ENCODE assay signal across 15 cellular contexts in the genomic region with DNA sequence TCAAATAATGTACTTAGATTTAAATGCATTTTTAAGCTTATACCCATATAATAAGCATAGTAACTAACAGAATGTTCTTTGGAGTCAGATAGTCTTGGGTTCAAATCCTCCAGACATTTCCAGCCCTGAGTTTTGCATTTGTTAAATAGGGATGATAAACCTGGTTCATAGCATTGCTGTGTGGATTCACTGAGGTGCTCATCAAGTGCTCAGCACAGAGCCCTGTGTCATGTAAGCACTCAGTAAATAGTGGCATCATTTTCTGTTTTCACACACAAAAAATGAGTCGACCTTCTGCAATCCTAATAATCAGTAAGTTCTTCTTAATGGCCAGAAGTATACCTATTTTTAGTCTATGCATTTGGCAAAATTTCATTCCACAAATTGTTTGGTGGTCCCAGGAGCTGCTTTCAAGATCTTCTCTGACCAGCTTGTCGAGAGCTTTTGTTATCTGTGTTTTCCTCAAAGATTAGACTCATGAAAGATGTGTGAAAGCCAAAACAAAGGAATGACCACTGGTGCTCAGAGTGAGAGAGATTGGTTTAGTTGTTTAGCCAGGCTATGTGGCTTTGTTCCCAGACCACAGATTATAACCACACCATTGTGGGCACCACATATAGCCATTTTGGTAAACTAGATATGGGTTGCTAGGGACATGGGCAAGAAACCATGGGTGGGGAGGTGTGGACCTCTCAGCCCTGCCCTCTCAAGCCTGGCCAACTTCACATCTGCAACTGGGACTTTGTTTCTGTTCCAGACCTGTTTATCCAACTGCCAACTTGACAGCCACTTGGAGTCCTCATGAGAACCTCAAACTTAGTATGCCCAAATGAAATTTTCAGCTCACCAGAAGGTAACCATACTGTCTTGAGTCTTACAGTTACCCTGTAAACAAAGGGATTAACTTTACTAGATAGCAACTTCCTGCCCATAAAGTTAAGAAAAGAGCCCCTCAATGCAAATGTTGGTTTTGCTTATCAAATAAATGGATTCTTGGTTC.
"Had no signal": no experiment of that assay in that cellular context is flagged by ENCODE, and none has a peak within 500 bp of the region (broad histone marks: within the 10 kb centered on the region; RNA-seq: fewer than 3 reads in every experiment).

No MANE protein-coding gene starts in this region.

- H3K27ac ChIP-seq: body of pancreas, coronary artery, epithelial cell of prostate, ovary, thyroid gland, uterus had no signal

- H3K4me3 Mint-ChIP-seq: activated naive CD4-positive, alpha-beta T cell treated with anti-CD3 and anti-CD28 coated beads, Interleukin-2, amount 50 U/mL, for 24 hours; neural crest cell; stimulated activated effector memory CD8-positive, alpha-beta T cell treated with anti-CD3 and anti-CD28 coated beads, Interleukin-12 subunit alpha, Interleukin-12 subunit beta, amount 100 ng/mL, for 72 hours; T-helper 1 cell treated with Interleukin-12 subunit alpha and Interleukin-12 subunit beta and Interleukin-4 antibody, amounts not matched to agents 30 μg/mL and 1 μg/mL, for 36 hours had no signal

- H3K4me1 ChIP-seq: body of pancreas, thyroid gland, uterus had no signal

- H3K36me3 ChIP-seq: ovary, thyroid gland, uterus had no signal

- H3K36me3 Mint-ChIP-seq: activated naive CD4-positive, alpha-beta T cell treated with anti-CD3 and anti-CD28 coated beads, Interleukin-2, amount 50 U/mL, for 24 hours; stimulated activated effector memory CD8-positive, alpha-beta T cell treated with anti-CD3 and anti-CD28 coated beads, Interleukin-12 subunit alpha, Interleukin-12 subunit beta, amount 100 ng/mL, for 72 hours had no signal

- H3K27me3 Mint-ChIP-seq: activated naive CD4-positive, alpha-beta T cell treated with anti-CD3 and anti-CD28 coated beads, Interleukin-2, amount 50 U/mL, for 24 hours had no signal

- H3K9me3 Mint-ChIP-seq: activated naive CD4-positive, alpha-beta T cell treated with anti-CD3 and anti-CD28 coated beads, Interleukin-2, amount 50 U/mL, for 24 hours; neural crest cell; stimulated activated effector memory CD8-positive, alpha-beta T cell treated with anti-CD3 and anti-CD28 coated beads, Interleukin-12 subunit alpha, Interleukin-12 subunit beta, amount 100 ng/mL, for 72 hours; T-helper 1 cell treated with Interleukin-12 subunit alpha and Interleukin-12 subunit beta and Interleukin-4 antibody, amounts not matched to agents 30 μg/mL and 1 μg/mL, for 36 hours had no signal

- H3K27ac Mint-ChIP-seq: activated naive CD4-positive, alpha-beta T cell treated with anti-CD3 and anti-CD28 coated beads, Interleukin-2, amount 50 U/mL, for 24 hours; stimulated activated effector memory CD8-positive, alpha-beta T cell treated with anti-CD3 and anti-CD28 coated beads, Interleukin-12 subunit alpha, Interleukin-12 subunit beta, amount 100 ng/mL, for 72 hours; T-helper 1 cell treated with Interleukin-12 subunit alpha and Interleukin-12 subunit beta and Interleukin-4 antibody, amounts not matched to agents 30 μg/mL and 1 μg/mL, for 36 hours had no signal

- DNase-seq: activated CD4-positive, alpha-beta T cell treated with anti-CD3 and anti-CD28 coated beads for 1 hour; body of pancreas; central memory CD4-positive, alpha-beta T cell; effector memory CD4-positive, alpha-beta T cell; left ventricle myocardium superior; ovary; thyroid gland; uterus had no signal

- ATAC-seq: body of pancreas; left ventricle myocardium superior; stimulated activated effector memory CD8-positive, alpha-beta T cell treated with anti-CD3 and anti-CD28 coated beads, Interleukin-12 subunit alpha, Interleukin-12 subunit beta, amount 100 ng/mL, for 72 hours had no signal

- H3K4me1 Mint-ChIP-seq: neural crest cell; stimulated activated effector memory CD8-positive, alpha-beta T cell treated with anti-CD3 and anti-CD28 coated beads, Interleukin-12 subunit alpha, Interleukin-12 subunit beta, amount 100 ng/mL, for 72 hours had no signal

- H3K9me3 ChIP-seq: body of pancreas, ovary, thyroid gland, uterus had no signal

- H3K27me3 ChIP-seq: body of pancreas, ovary, thyroid gland, uterus had no signal

- H3K4me3 ChIP-seq: body of pancreas, coronary artery, ovary, smooth muscle cell, thyroid gland, uterus had no signal
